ENCODE assay signal across 27 cellular contexts in genomic region chr2:39546409-39546808, GRCh38.
"Had no signal": no experiment of that assay in that cellular context is flagged by ENCODE, and none has a peak within 500 bp of the region (broad histone marks: within the 10 kb centered on the region; RNA-seq: fewer than 3 reads in every experiment).

No MANE protein-coding gene starts in this region.

- H3K27me3 Mint-ChIP-seq: stimulated activated naive CD8-positive, alpha-beta T cell treated with anti-CD3 and anti-CD28 coated beads, Interleukin-15, amount 100 ng/mL, for 72 hours; type B pancreatic cell had no signal

- H3K4me2 ChIP-seq: hepatocyte had no signal

- H3K27ac ChIP-seq: hepatocyte, left ventricle myocardium inferior, pancreas, psoas muscle, sigmoid colon, tibial nerve, uterus had no signal

- ATAC-seq: naive thymus-derived CD8-positive, alpha-beta T cell; pancreas; psoas muscle; right cardiac atrium; stimulated activated memory B cell treated with anti-CD40 and anti-IgM and Interleukin-4, amounts not matched to agents 10 μg/mL and 1 μg/mL and 100 μg/mL, for 72 hours; stimulated activated naive CD8-positive, alpha-beta T cell treated with anti-CD3 and anti-CD28 coated beads, Interleukin-15, amount 100 ng/mL, for 72 hours had no signal

- H2AFZ ChIP-seq: hepatocyte had no signal

- DNase-seq: islet precursor cell; left ventricle myocardium inferior; midbrain; naive thymus-derived CD8-positive, alpha-beta T cell; nucleus accumbens; pancreas; posterior cingulate gyrus; psoas muscle; right cardiac atrium; sigmoid colon; small intestine; stimulated activated CD4-positive, alpha-beta T cell treated with anti-CD3 and anti-CD28 coated beads, Interleukin-1b, Interleukin-23, amount 100 ng/mL, for 48 hours; stimulated activated CD4-positive, alpha-beta T cell treated with anti-CD3 and anti-CD28 coated beads, Interleukin-2, amount 100 ng/mL, for 48 hours; stimulated activated CD4-positive, alpha-beta T cell treated with anti-CD3 and anti-CD28 coated beads, Interleukin-4, amount 100 ng/mL, for 4 hours; stimulated activated CD8-positive, alpha-beta memory T cell treated with anti-CD3 and anti-CD28 coated beads, Interleukin-4, amount 100 ng/mL, for 48 hours; stimulated activated naive CD4-positive, alpha-beta T cell treated with Interleukin-2 at 50 U/mL for 16 hours; stimulated activated naive CD8-positive, alpha-beta T cell treated with anti-CD3 and anti-CD28 coated beads, Interleukin-15, amount 100 ng/mL, for 72 hours; substantia nigra; uterus had no signal

- H3K27me3 ChIP-seq: hepatocyte, pancreas, sigmoid colon, tibial nerve, uterus had no signal

- H3K79me2 ChIP-seq: hepatocyte had no signal

- H3K4me1 Mint-ChIP-seq: memory B cell; nephron; stimulated activated memory B cell treated with anti-CD40 and anti-IgM and Interleukin-4, amounts not matched to agents 10 μg/mL and 1 μg/mL and 100 μg/mL, for 72 hours; stimulated activated naive CD8-positive, alpha-beta T cell treated with anti-CD3 and anti-CD28 coated beads, Interleukin-15, amount 100 ng/mL, for 72 hours had no signal

- H3K9me3 ChIP-seq: pancreas, psoas muscle, uterus had no signal

- H3K27ac Mint-ChIP-seq: memory B cell; naive thymus-derived CD8-positive, alpha-beta T cell; nephron; stimulated activated memory B cell treated with anti-CD40 and anti-IgM and Interleukin-4, amounts not matched to agents 10 μg/mL and 1 μg/mL and 100 μg/mL, for 72 hours; stimulated activated naive CD8-positive, alpha-beta T cell treated with anti-CD3 and anti-CD28 coated beads, Interleukin-15, amount 100 ng/mL, for 72 hours; type B pancreatic cell had no signal

- H3K4me3 Mint-ChIP-seq: memory B cell; naive thymus-derived CD8-positive, alpha-beta T cell; nephron; neural crest cell; stimulated activated memory B cell treated with anti-CD40 and anti-IgM and Interleukin-4, amounts not matched to agents 10 μg/mL and 1 μg/mL and 100 μg/mL, for 72 hours; stimulated activated naive CD8-positive, alpha-beta T cell treated with anti-CD3 and anti-CD28 coated beads, Interleukin-15, amount 100 ng/mL, for 72 hours; type B pancreatic cell had no signal

- H3K9me3 Mint-ChIP-seq: memory B cell; naive thymus-derived CD8-positive, alpha-beta T cell; nephron; neural crest cell; stimulated activated memory B cell treated with anti-CD40 and anti-IgM and Interleukin-4, amounts not matched to agents 10 μg/mL and 1 μg/mL and 100 μg/mL, for 72 hours; stimulated activated naive CD8-positive, alpha-beta T cell treated with anti-CD3 and anti-CD28 coated beads, Interleukin-15, amount 100 ng/mL, for 72 hours had no signal

- H3K36me3 Mint-ChIP-seq: memory B cell; naive thymus-derived CD8-positive, alpha-beta T cell; stimulated activated memory B cell treated with anti-CD40 and anti-IgM and Interleukin-4, amounts not matched to agents 10 μg/mL and 1 μg/mL and 100 μg/mL, for 72 hours; type B pancreatic cell had no signal

- H3K36me3 ChIP-seq: left ventricle myocardium inferior, pancreas, sigmoid colon, uterus had no signal

- H3K4me1 ChIP-seq: psoas muscle, tibial nerve, uterus had no signal

- H3K4me3 ChIP-seq: hepatocyte, left ventricle myocardium inferior, lung, pancreas, psoas muscle, sigmoid colon, tibial nerve, uterus had no signal
